Comparison of ENCODE assay signal across 9 cellular contexts in genomic region chr18:23238152-23238531, GRCh38.
DNase-seq lines count a peak whose midpoint lies in the region; ATAC-seq and TF ChIP-seq lines count a peak whose summit lies in the region.
"Had no signal": no experiment of that assay in that cellular context is flagged by ENCODE, and none has a peak within 500 bp of the region (broad histone marks: within the 10 kb centered on the region; RNA-seq: fewer than 3 reads in every experiment).

No MANE protein-coding gene starts in this region.

- no peak for TF ChIP-seq EP300 in gastroesophageal sphincter (IDR thresholded peaks at IDR 0.05)

- no peaks in the 10 kb centered on the region for H3K36me3 ChIP-seq in DOHH2 (ENCODE audit: control insufficient read depth, low read length)
- peaks cover 0 to 11% of the 10 kb centered on the region in 2 donors for H3K36me3 ChIP-seq in gastroesophageal sphincter
- no peaks in the 10 kb centered on the region for H3K36me3 ChIP-seq in HAP-1 (replicated peaks)

- H3K9me2 ChIP-seq in DOHH2 (replicated peaks; ENCODE audit: control insufficient read depth, low read length) = no peaks in the 10 kb centered on the region

- H3K27ac ChIP-seq in DOHH2 (ENCODE audit: low read depth, low read length) = no peak overlapping the region; the same call in 1 of the 2 replicates
- peak overlapping the region; percentile 41; the same call in 1 of the 2 replicates for H3K27ac ChIP-seq in VCaP
- H3K27ac ChIP-seq in gastroesophageal sphincter = peak overlapping the region; percentile 19 to 85 (median 83)

- H3K9me3 ChIP-seq in DOHH2 (ENCODE audit: control insufficient read depth, insufficient read depth, low read length) (no peaks in the 10 kb centered on the region), gastroesophageal sphincter (no peaks in the 10 kb centered on the region), HAP-1 (no peaks in the 10 kb centered on the region)

- H3K79me2 ChIP-seq in DOHH2 (ENCODE audit: control insufficient read depth, low read length) = no peaks in the 10 kb centered on the region

- no peaks in the 10 kb centered on the region for H4K20me1 ChIP-seq in DOHH2 (ENCODE audit: control insufficient read depth, insufficient read depth, low read depth, low read length)

- peaks cover 4% of the 10 kb centered on the region; the same call in 1 of the 2 replicates for H3F3A ChIP-seq in DOHH2 (ENCODE audit: control insufficient read depth, insufficient read depth)

- H3K27me3 ChIP-seq in DOHH2 (ENCODE audit: control insufficient read depth, low read length) (no peaks in the 10 kb centered on the region), gastroesophageal sphincter (no peaks in the 10 kb centered on the region), HAP-1 (ENCODE audit: low read depth) (no peaks in the 10 kb centered on the region)

- DNase-seq in retinal pigment epithelial cell (ENCODE audit: low read depth) = peak; percentile 75
- no peak for DNase-seq in NCI-H526 (lab: John Stamatoyannopoulos, UW)
- no peak for DNase-seq in HAP-1 (ENCODE audit: low spot score in 2 of 2)
- DNase-seq in NCI-H82 treated with DMSO at 0.1 percent for 48 hours (lab: John Stamatoyannopoulos, UW; ENCODE audit: unreplicated experiment) = no peak
- DNase-seq: PC-3 had no signal

- no peak for TF ChIP-seq POLR2A in gastroesophageal sphincter (IDR thresholded peaks at IDR 0.05)

- 11 to 21% methylated on average over 4 to 6 of the region's 7 CpGs for whole genome bisulfite sequencing in gastroesophageal sphincter (ENCODE audit: low coverage in 1 of 2), 2 donors

- H3K4me1 ChIP-seq in DOHH2 (ENCODE audit: control insufficient read depth, low read length) = peaks cover 65% of the 10 kb centered on the region
- peaks cover 0 to 25% (median 13%) of the 10 kb centered on the region in 3 donors for H3K4me1 ChIP-seq in gastroesophageal sphincter
- no peaks in the 10 kb centered on the region for H3K4me1 ChIP-seq in HAP-1

- in situ Hi-C loops in HAP-1 (cut with MboI; ENCODE audit: low sequenced_read_pairs) = no loop called here

- TF ChIP-seq CTCF in DOHH2 (IDR thresholded peaks at IDR 0.05; ENCODE audit: low read depth, low read length, poor library complexity, severe bottlenecking) (no peak), VCaP (conservative IDR thresholded peaks at IDR 0.05) (no peak), gastroesophageal sphincter (IDR thresholded peaks at IDR 0.05) (no peak), retinal pigment epithelial cell (conservative IDR thresholded peaks at IDR 0.05; ENCODE audit: low read depth, low read length) (no peak)

- peak overlapping the region; percentile 43 for H3K4me2 ChIP-seq in DOHH2 (ENCODE audit: low read length)

- ATAC-seq in gastroesophageal sphincter = peak; percentile 54
- ATAC-seq in HG02571 (IDR thresholded peaks at IDR 0.05; ENCODE audit: unreplicated experiment) = no peak

- H3K4me3 ChIP-seq in DOHH2 (ENCODE audit: low read length) (peak overlapping the region; percentile 19; the same call in 1 of the 2 replicates), gastroesophageal sphincter (peak overlapping the region; percentile 10 to 45), retinal pigment epithelial cell (ENCODE audit: low read length) (no peak overlapping the region), HAP-1 (no peak overlapping the region)

Comparison
In these comparisons a context has a peak if more than half of its experiments do, and no peak if none do; other contexts are left out.
1. H3K4me3 ChIP-seq: peak in DOHH2 (single experiment) and gastroesophageal sphincter (2 of 2); none in retinal pigment epithelial cell (single experiment) and HAP-1 (single experiment).